In genomic region chr4:95619525-95620443, GRCh38 we compare ENCODE assay signal across 33 cellular contexts.
"Had no signal": no experiment of that assay in that cellular context is flagged by ENCODE, and none has a peak within 500 bp of the region (broad histone marks: within the 10 kb centered on the region; RNA-seq: fewer than 3 reads in every experiment).

No MANE protein-coding gene starts in this region.

- H3K4me1 ChIP-seq: adrenal gland had no signal

- H3K27ac ChIP-seq: adrenal gland, PC-9, RWPE1, SK-N-MC, VCaP had no signal

- H3K4me1 Mint-ChIP-seq: activated B cell treated with CpG ODN at 0.5 μM for 24 hours, brain, T-cell, T-helper 17 cell had no signal

- H3K27me3 Mint-ChIP-seq: activated B cell treated with CpG ODN at 0.5 μM for 24 hours; activated CD4-positive, alpha-beta memory T cell treated with anti-CD3 and anti-CD28 coated beads for 36 hours; T-cell; T-helper 17 cell had no signal

- H3K27ac Mint-ChIP-seq: activated B cell treated with CpG ODN at 0.5 μM for 24 hours; activated CD4-positive, alpha-beta memory T cell treated with anti-CD3 and anti-CD28 coated beads for 36 hours; activated naive CD4-positive, alpha-beta T cell treated with anti-CD3 and anti-CD28 coated beads for 36 hours; activated naive CD4-positive, alpha-beta T cell treated with anti-CD3 and anti-CD28 coated beads, Interleukin-2, amount 50 U/mL, for 72 hours; activated T-helper 1 cell treated with anti-CD3 and anti-CD28 coated beads, Interleukin-12 subunit alpha, Interleukin-12 subunit beta, Interleukin-2, Interleukin-4 antibody, amounts not matched to agents 30 ng/mL and 10 ng/mL and 1 ng/mL, durations not matched to agents 14 hours and 24 hours and 36 hours; brain; T-cell; T-helper 17 cell had no signal

- H3K4me3 ChIP-seq: adrenal gland, MG63, PC-9, SK-N-MC had no signal

- H3K9me3 Mint-ChIP-seq: activated naive CD4-positive, alpha-beta T cell treated with anti-CD3 and anti-CD28 coated beads for 36 hours; activated T-helper 1 cell treated with anti-CD3 and anti-CD28 coated beads, Interleukin-12 subunit alpha, Interleukin-12 subunit beta, Interleukin-2, Interleukin-4 antibody, amounts not matched to agents 30 ng/mL and 10 ng/mL and 1 ng/mL, durations not matched to agents 14 hours and 24 hours and 36 hours had no signal

- H3K27me3 ChIP-seq: adrenal gland, MG63 had no signal

- H3K9me3 ChIP-seq: adrenal gland, MG63 had no signal

- ATAC-seq: activated naive CD4-positive, alpha-beta T cell treated with anti-CD3 and anti-CD28 coated beads, Interleukin-2, amount 50 U/mL, for 72 hours; activated T-cell treated with anti-CD3 and anti-CD28 coated beads, Interleukin-2, amount 50 U/mL, for 4 hours; Right ventricle myocardium inferior; T-cell; T-helper 17 cell had no signal

- DNase-seq: activated B cell treated with CpG ODN at 0.5 μM for 24 hours; activated CD4-positive, alpha-beta memory T cell treated with anti-CD3 and anti-CD28 coated beads for 36 hours; activated CD4-positive, alpha-beta T cell treated with anti-CD3 and anti-CD28 coated beads for 4 hours; activated CD4-positive, alpha-beta T cell treated with anti-CD3 and anti-CD28 coated beads, Interleukin-2, amount 50 U/mL, for 1 hour; activated CD4-positive, CD25-positive, alpha-beta regulatory T cell treated with anti-CD3 and anti-CD28 coated beads, Interleukin-2, amount 50 U/mL, for 72 hours; activated CD8-positive, alpha-beta memory T cell treated with anti-CD3 and anti-CD28 coated beads, Interleukin-2, amount 50 U/mL, for 4 hours; activated gamma-delta T cell treated with Interleukin-2 at 50 U/mL for 16 hours; activated naive CD4-positive, alpha-beta T cell treated with anti-CD3 and anti-CD28 coated beads for 36 hours; activated T-cell treated with anti-CD3 and anti-CD28 coated beads for 4 hours; activated T-cell treated with anti-CD3 and anti-CD28 coated beads, Interleukin-2, amount 50 U/mL, for 4 hours; adrenal gland; caudate nucleus; cerebellar nuclear complex; Karpas-422; MG63; NCI-H1048; NCI-H1105 treated with DMSO at 0.1 percent for 48 hours; NCI-H1436; NCI-H1694 treated with DMSO at 0.1 percent for 48 hours; NCI-H2029; NCI-H510A; NCI-H526; NCI-H748 treated with DMSO at 0.1 percent for 48 hours; PC-9; T-cell; T-helper 17 cell had no signal

- H3K4me2 ChIP-seq: PC-9 had no signal

- H2AFZ ChIP-seq: PC-9 had no signal

- H3K36me3 Mint-ChIP-seq: activated CD4-positive, alpha-beta memory T cell treated with anti-CD3 and anti-CD28 coated beads for 36 hours; activated naive CD4-positive, alpha-beta T cell treated with anti-CD3 and anti-CD28 coated beads, Interleukin-2, amount 50 U/mL, for 72 hours; brain; T-cell had no signal

- H3K36me3 ChIP-seq: adrenal gland, MG63 had no signal

- H3K4me3 Mint-ChIP-seq: activated B cell treated with CpG ODN at 0.5 μM for 24 hours; activated CD4-positive, alpha-beta memory T cell treated with anti-CD3 and anti-CD28 coated beads for 36 hours; activated naive CD4-positive, alpha-beta T cell treated with anti-CD3 and anti-CD28 coated beads for 36 hours; activated T-cell treated with anti-CD3 and anti-CD28 coated beads, Interleukin-2, amount 50 U/mL, for 4 hours; activated T-helper 1 cell treated with anti-CD3 and anti-CD28 coated beads, Interleukin-12 subunit alpha, Interleukin-12 subunit beta, Interleukin-2, Interleukin-4 antibody, amounts not matched to agents 30 ng/mL and 10 ng/mL and 1 ng/mL, durations not matched to agents 14 hours and 24 hours and 36 hours; brain; T-cell; T-helper 17 cell had no signal
